Comparison of ENCODE assay signal across 15 cellular contexts in genomic region chr1:17538010-17538409, GRCh38. TPM values are rescaled to one million over a fixed set of nuclear protein-coding genes. Genes with fewer than 3 reads are reported as not detected.
A peak's percentile ranks its signal among the peaks of the same experiment; 100 is the strongest.
DNase-seq lines count a peak whose midpoint lies in the region; ATAC-seq and TF ChIP-seq lines count a peak whose summit lies in the region.
"Had no signal": no experiment of that assay in that cellular context is flagged by ENCODE, and none has a peak within 500 bp of the region (broad histone marks: within the 10 kb centered on the region; RNA-seq: fewer than 3 reads in every experiment).

No MANE protein-coding gene starts in this region.

- H3K27ac ChIP-seq in esophagus muscularis mucosa (replicated peaks in 1 of 4) (peak overlapping the region; percentile 91 to 98 (median 97)), thyroid gland (peak overlapping the region; percentile 2 to 78 (median 72)), brain microvascular endothelial cell (no peak overlapping the region)

- CTCF ChIA-PET in WTC11 (lab: Charles Lee), result interaction anchor here (0.6 to 6.1 kb wide), 16 partner anchors 8 to 1178 kb away, joined by 3 to 77 read pairs (median 4); no protein-coding TSS in a partner anchor

- H3K4me3 ChIP-seq in esophagus muscularis mucosa (no peak overlapping the region), thyroid gland (replicated peaks in 1 of 3) (no peak overlapping the region), brain microvascular endothelial cell (ENCODE audit: low read depth, low read length) (no peak overlapping the region)
- H3K4me3 ChIP-seq: pancreas had no signal

- H3K4me1 Mint-ChIP-seq in WTC11 (peaks cover 53% of the 10 kb centered on the region), nephron (peaks cover 37% of the 10 kb centered on the region)

- no peaks in the 10 kb centered on the region for H3K36me3 ChIP-seq in esophagus muscularis mucosa
- no peaks in the 10 kb centered on the region for H3K36me3 ChIP-seq in thyroid gland
- no peaks in the 10 kb centered on the region for H3K36me3 ChIP-seq in brain microvascular endothelial cell (replicated peaks)
- H3K36me3 ChIP-seq: pancreas had no signal

- intact Hi-C loops in esophagus muscularis mucosa (cut with DNase I), result no loop called here
- intact Hi-C loops in thyroid gland (cut with DNase I), result no loop called here

- TF ChIP-seq POLR2A in esophagus muscularis mucosa (IDR thresholded peaks at IDR 0.05; ENCODE audit: low read depth), result no peak
- TF ChIP-seq POLR2A in thyroid gland (IDR thresholded peaks at IDR 0.05), result no peak

- peak overlapping the region; percentile 98 for H3K27ac Mint-ChIP-seq in WTC11
- peak overlapping the region; percentile 84 to 96 (median 89) for H3K27ac Mint-ChIP-seq in nephron
- H3K27ac Mint-ChIP-seq: activated naive CD4-positive, alpha-beta T cell treated with anti-CD3 and anti-CD28 coated beads, Interleukin-2, amount 10 ng/mL, durations not matched to agents 7 days and 5 days; CD8-positive, alpha-beta T cell; stimulated activated naive CD8-positive, alpha-beta T cell treated with anti-CD3 and anti-CD28 coated beads, Interleukin-15, Interleukin-2, amounts not matched to agents 100 ng/mL and 50 ng/mL, for 24 hours had no signal

- POLR2A ChIA-PET in WTC11 (lab: Charles Lee), result interaction anchor here (0.6 to 0.9 kb wide), 2 partner anchors 10 to 872 kb away, joined by 3 to 5 read pairs; no protein-coding TSS in a partner anchor

- TF ChIP-seq CTCF in WTC11 (IDR thresholded peaks at IDR 0.05), result no peak
- no peak for TF ChIP-seq CTCF in esophagus muscularis mucosa (IDR thresholded peaks at IDR 0.05)
- TF ChIP-seq CTCF in nephron (IDR thresholded peaks at IDR 0.05; ENCODE audit: unreplicated experiment in 3 of 3), result no peak
- TF ChIP-seq CTCF in thyroid gland (IDR thresholded peaks at IDR 0.05), result no peak
- no peak for TF ChIP-seq CTCF in brain microvascular endothelial cell (IDR thresholded peaks at IDR 0.05; ENCODE audit: low read depth, low read length, missing control alignments)

- H3K9me3 ChIP-seq in esophagus muscularis mucosa (no peaks in the 10 kb centered on the region), thyroid gland (no peaks in the 10 kb centered on the region)
- H3K9me3 ChIP-seq: pancreas had no signal

- 51% methylated on average over 7 of the region's 7 CpGs for WGBS in esophagus muscularis mucosa
- WGBS in thyroid gland, 2 donors, result 77 to 82% methylated on average over 7 of the region's 7 CpGs

- H3K27me3 ChIP-seq in esophagus muscularis mucosa, result peaks cover 0 to 3% (median 0%) of the 10 kb centered on the region in 4 donors
- H3K27me3 ChIP-seq in thyroid gland, result no peaks in the 10 kb centered on the region
- no peaks in the 10 kb centered on the region for H3K27me3 ChIP-seq in brain microvascular endothelial cell (replicated peaks)
- H3K27me3 ChIP-seq: pancreas had no signal

- H3K4me3 Mint-ChIP-seq in WTC11 (no peak overlapping the region), nephron (peak overlapping the region; percentile 84 to 92 (median 86))
- H3K4me3 Mint-ChIP-seq: activated naive CD4-positive, alpha-beta T cell treated with anti-CD3 and anti-CD28 coated beads, Interleukin-2, amount 10 ng/mL, durations not matched to agents 7 days and 5 days; CD8-positive, alpha-beta T cell; stimulated activated naive CD8-positive, alpha-beta T cell treated with anti-CD3 and anti-CD28 coated beads, Interleukin-15, Interleukin-2, amounts not matched to agents 100 ng/mL and 50 ng/mL, for 24 hours had no signal

- in situ Hi-C loops in brain microvascular endothelial cell (cut with HindIII; ENCODE audit: low pct_ligation_motif_present, low sequenced_read_pairs), result no loop called here

- H3K27me3 Mint-ChIP-seq in WTC11 (ENCODE audit: low read depth), result no peaks in the 10 kb centered on the region
- peaks cover 3% of the 10 kb centered on the region for H3K27me3 Mint-ChIP-seq in nephron (ENCODE audit: low read depth)

- H3K36me3 Mint-ChIP-seq in WTC11, result no peaks in the 10 kb centered on the region
- no peaks in the 10 kb centered on the region for H3K36me3 Mint-ChIP-seq in nephron (ENCODE audit: low read depth)
- H3K36me3 Mint-ChIP-seq: activated naive CD4-positive, alpha-beta T cell treated with anti-CD3 and anti-CD28 coated beads, Interleukin-2, amount 10 ng/mL, durations not matched to agents 7 days and 5 days; CD8-positive, alpha-beta T cell had no signal

- ATAC-seq in WTC11 (no peak), HG02973 (IDR thresholded peaks at IDR 0.05; ENCODE audit: unreplicated experiment) (no peak)
- ATAC-seq: CD8-positive, alpha-beta T cell had no signal

- no peak for DNase-seq in WTC11 (ENCODE audit: low spot score)
- no peak for DNase-seq in esophagus muscularis mucosa (ENCODE audit: extremely low spot score)
- peak in 1 of 2 donors; percentile 17 for DNase-seq in thyroid gland
- no peak for DNase-seq in DMS153 treated with DMSO at 0.1 percent for 48 hours (lab: John Stamatoyannopoulos, UW; ENCODE audit: unreplicated experiment)
- no peak for DNase-seq in brain microvascular endothelial cell
- DNase-seq in stimulated activated naive CD4-positive, alpha-beta T cell (lab: John Stamatoyannopoulos, UW), result no peak
- DNase-seq: activated CD8-positive, alpha-beta memory T cell treated with anti-CD3 and anti-CD28 coated beads for 24 hours; activated naive CD4-positive, alpha-beta T cell treated with anti-CD3 and anti-CD28 coated beads, Interleukin-2, amount 10 ng/mL, durations not matched to agents 7 days and 5 days; CD8-positive, alpha-beta T cell; KG1; pancreas; stimulated activated CD4-positive, alpha-beta T cell treated with anti-CD3 and anti-CD28 coated beads, Interleukin-4, amount 100 ng/mL, for 4 hours had no signal

- H3K9me3 Mint-ChIP-seq in WTC11 (no peaks in the 10 kb centered on the region), nephron (no peaks in the 10 kb centered on the region)
- H3K9me3 Mint-ChIP-seq: activated naive CD4-positive, alpha-beta T cell treated with anti-CD3 and anti-CD28 coated beads, Interleukin-2, amount 10 ng/mL, durations not matched to agents 7 days and 5 days; CD8-positive, alpha-beta T cell; stimulated activated naive CD8-positive, alpha-beta T cell treated with anti-CD3 and anti-CD28 coated beads, Interleukin-15, Interleukin-2, amounts not matched to agents 100 ng/mL and 50 ng/mL, for 24 hours had no signal

- no peak for TF ChIP-seq EP300 in esophagus muscularis mucosa (IDR thresholded peaks at IDR 0.05)

- H3K4me1 ChIP-seq in esophagus muscularis mucosa (peaks cover 12 to 90% (median 88%) of the 10 kb centered on the region in 4 donors), thyroid gland (peaks cover 14 to 28% of the 10 kb centered on the region in 2 donors)

TF ChIP-seq in WTC11, 78 proteins besides CTCF, POLR2A, EP300 and RAD21 (continues in another document):
- TF ChIP-seq CREB1 (CRISPR knock-in tag; IDR thresholded peaks at IDR 0.05) (no peak), ZNF138 (CRISPR knock-in tag; conservative IDR thresholded peaks at IDR 0.05) (no peak), CBFB (CRISPR knock-in tag; IDR thresholded peaks at IDR 0.05; ENCODE audit: low read depth) (no peak), ZNF532 (CRISPR knock-in tag; IDR thresholded peaks at IDR 0.05; ENCODE audit: borderline replicate concordance) (no peak)
- TF ChIP-seq, protein P1, sequence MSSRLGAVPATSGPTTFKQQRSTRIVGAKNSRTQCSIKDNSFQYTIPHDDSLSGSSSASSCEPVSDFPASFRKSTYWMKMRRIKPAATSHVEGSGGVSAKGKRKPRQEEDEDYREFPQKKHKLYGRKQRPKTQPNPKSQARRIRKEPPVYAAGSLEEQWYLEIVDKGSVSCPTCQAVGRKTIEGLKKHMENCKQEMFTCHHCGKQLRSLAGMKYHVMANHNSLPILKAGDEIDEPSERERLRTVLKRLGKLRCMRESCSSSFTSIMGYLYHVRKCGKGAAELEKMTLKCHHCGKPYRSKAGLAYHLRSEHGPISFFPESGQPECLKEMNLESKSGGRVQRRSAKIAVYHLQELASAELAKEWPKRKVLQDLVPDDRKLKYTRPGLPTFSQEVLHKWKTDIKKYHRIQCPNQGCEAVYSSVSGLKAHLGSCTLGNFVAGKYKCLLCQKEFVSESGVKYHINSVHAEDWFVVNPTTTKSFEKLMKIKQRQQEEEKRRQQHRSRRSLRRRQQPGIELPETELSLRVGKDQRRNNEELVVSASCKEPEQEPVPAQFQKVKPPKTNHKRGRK (CRISPR knock-in tag; IDR thresholded peaks at IDR 0.05; ENCODE audit: borderline replicate concordance), result no peak
- TF ChIP-seq, protein P2, sequence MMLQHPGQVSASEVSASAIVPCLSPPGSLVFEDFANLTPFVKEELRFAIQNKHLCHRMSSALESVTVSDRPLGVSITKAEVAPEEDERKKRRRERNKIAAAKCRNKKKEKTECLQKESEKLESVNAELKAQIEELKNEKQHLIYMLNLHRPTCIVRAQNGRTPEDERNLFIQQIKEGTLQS (CRISPR knock-in tag; conservative IDR thresholded peaks at IDR 0.05), result no peak

RNA-seq across cellular contexts. Expression of gene ARHGEF10L, which starts 1.5 kb away (rescaled TPM):
- total RNA-seq in WTC11 (2021) (32.4 to 34.6 TPM (median 34.4 TPM) in 3 replicates), esophagus muscularis mucosa (10 to 100 TPM; 46.6 to 93.0 (median 66.9) TPM), thyroid gland (10 to 100 TPM; 32.2 to 64.5 (median 51.4) TPM)
- total RNA-seq: CD8-positive, alpha-beta T cell had no signal
